ENCODE assay signal across 25 cellular contexts in genomic region chr19:51386882-51387520, GRCh38. TPM values are rescaled to one million over a fixed set of nuclear protein-coding genes. Genes with fewer than 3 reads are reported as not detected.
A peak's percentile ranks its signal among the peaks of the same experiment; 100 is the strongest.
DNase-seq lines count a peak whose midpoint lies in the region; ATAC-seq, FAIRE-seq and TF ChIP-seq lines count a peak whose summit lies in the region.
"Had no signal": no experiment of that assay in that cellular context is flagged by ENCODE, and none has a peak within 500 bp of the region (broad histone marks: within the 10 kb centered on the region; RNA-seq: fewer than 3 reads in every experiment).

No MANE protein-coding gene starts in this region.

- no peak for TF ChIP-seq RAD21 in K562 (CRISPR knock-in tag; conservative IDR thresholded peaks at IDR 0.05 in 1 of 2, IDR thresholded peaks at IDR 0.05 in 1 of 2)

- H2BK12ac ChIP-seq in neuronal stem cell (ENCODE audit: low read length) = peak overlapping the region; percentile 1

- H3K4me1 ChIP-seq in K562 (replicated peaks in 1 of 2; ENCODE audit: control insufficient read depth in 2 of 2, insufficient read depth in 2 of 2, low read length in 2 of 2) (peaks cover 13 to 32% of the 10 kb centered on the region in 2 experiments; a peak in 4 of 5 replicates), neuronal stem cell (ENCODE audit: control insufficient read depth in 2 of 2, insufficient read depth in 1 of 2, low read depth in 1 of 2, low read length in 2 of 2) (peaks cover 8 to 20% of the 10 kb centered on the region in 2 donors)
- H3K4me1 ChIP-seq: vagina had no signal

- H2AFZ ChIP-seq in K562 (ENCODE audit: low read depth, low read length) (no peak overlapping the region), neuronal stem cell (ENCODE audit: low read length) (peak overlapping the region; percentile 78)

- FAIRE-seq in K562 (lab: Jason Lieb, UNC) = no peak

- H3K9me3 ChIP-seq in K562 (replicated peaks; ENCODE audit: control insufficient read depth, insufficient read depth, low read depth, low read length) (no peaks in the 10 kb centered on the region), neuronal stem cell (replicated peaks in 1 of 2; ENCODE audit: control insufficient read depth in 2 of 2, insufficient read depth in 1 of 2, low read depth in 1 of 2, low read length in 2 of 2) (peaks cover 0 to under 1% of the 10 kb centered on the region in 2 donors)
- H3K9me3 ChIP-seq: mucosa of descending colon, SK-N-SH, thoracic aorta, vagina had no signal

- in situ Hi-C loops in K562 (cut with MboI) = no loop called here

- H2BK5ac ChIP-seq in neuronal stem cell (ENCODE audit: low read length) = peak overlapping the region; percentile 94

- intact Hi-C loops in K562 (cut with micrococcal nuclease) = no loop called here
- intact Hi-C loops in activated T-helper 1 cell treated with anti-CD3 and anti-CD28 coated beads, Interleukin-12 subunit alpha, Interleukin-12 subunit beta, Interleukin-2, Interleukin-4 antibody, amounts not matched to agents 30 ng/mL and 10 ng/mL and 1 ng/mL, durations not matched to agents 14 hours and 24 hours and 36 hours (cut with micrococcal nuclease) = no loop called here

- no peaks in the 10 kb centered on the region for H3K9me1 ChIP-seq in K562 (ENCODE audit: control insufficient read depth, insufficient read depth, low read length)

- ATAC-seq in activated T-cell treated with anti-CD3 and anti-CD28 coated beads, Interleukin-2, amount 50 U/mL, for 4 hours = no peak
- no peak for ATAC-seq in K562
- ATAC-seq: mucosa of descending colon had no signal

- peak overlapping the region; percentile 98 for H2BK15ac ChIP-seq in neuronal stem cell (ENCODE audit: low read length)

- no peak overlapping the region for H3K4me2 ChIP-seq in K562 (ENCODE audit: insufficient read depth, low read length)
- no peak overlapping the region for H3K4me2 ChIP-seq in neuronal stem cell (ENCODE audit: insufficient read depth, low read length, poor library complexity, severe bottlenecking)
- H3K4me2 ChIP-seq: BLaER1 treated with 17β-estradiol and CSF1 and Interleukin-3, amounts not matched to agents 10 nM and 100 nM; SK-N-SH had no signal

- no peak overlapping the region for H3K4me3 ChIP-seq in K562
- no peak overlapping the region for H3K4me3 ChIP-seq in neuronal stem cell (ENCODE audit: low read length in 2 of 2)
- H3K4me3 ChIP-seq: BLaER1 treated with 17β-estradiol and CSF1 and Interleukin-3, amounts not matched to agents 10 nM and 100 nM; mucosa of descending colon; thoracic aorta; vagina had no signal

- H3K4me3 Mint-ChIP-seq in activated T-cell treated with anti-CD3 and anti-CD28 coated beads, Interleukin-2, amount 50 U/mL, for 4 hours = peak overlapping the region; percentile 59
- H3K4me3 Mint-ChIP-seq in activated T-helper 1 cell treated with anti-CD3 and anti-CD28 coated beads, Interleukin-12 subunit alpha, Interleukin-12 subunit beta, Interleukin-2, Interleukin-4 antibody, amounts not matched to agents 30 ng/mL and 10 ng/mL and 1 ng/mL, durations not matched to agents 14 hours and 24 hours and 36 hours = no peak overlapping the region
- H3K4me3 Mint-ChIP-seq: T-helper 2 cell treated with Interferon-gamma antibody and Interleukin-4, amounts not matched to agents 5 μg/mL and 100 μg/mL, for 36 hours had no signal

- DNase-seq in activated T-cell treated with anti-CD3 and anti-CD28 coated beads, Interleukin-2, amount 50 U/mL, for 4 hours = no peak
- DNase-seq in activated T-cell treated with anti-CD3 and anti-CD28 coated beads, Interleukin-2, amount 50 U/mL, for 1 hour = no peak
- DNase-seq in K562 (ENCODE audit: extremely low read depth in 1 of 4, low spot score in 3 of 4) (no peak), neuronal stem cell (ENCODE audit: low spot score) (no peak), COLO829 (ENCODE audit: low spot score) (no peak)
- DNase-seq in activated T-helper 1 cell treated with anti-CD3 and anti-CD28 coated beads, Interleukin-12 subunit alpha, Interleukin-12 subunit beta, Interleukin-2, Interleukin-4 antibody, amounts not matched to agents 30 ng/mL and 10 ng/mL and 1 ng/mL, durations not matched to agents 14 hours and 24 hours and 36 hours (ENCODE audit: low spot score) = no peak
- DNase-seq: ACHN; activated CD4-positive, alpha-beta T cell treated with anti-CD3 and anti-CD28 coated beads, Interleukin-2, amount 50 U/mL, for 48 hours; effector memory CD4-positive, alpha-beta T cell; HCEC 1CT; hippocampal formation; MM.1S; mucosa of descending colon; NCI-H526 treated with DMSO at 0.1 percent for 48 hours; SK-N-SH had no signal

- peak overlapping the region in 1 of 2 experiments; percentile 26; a peak in 1 of 4 replicates for H3K9ac ChIP-seq in K562 (ENCODE audit: insufficient read depth in 1 of 2, low read depth in 2 of 2, low read length in 2 of 2)
- H3K9ac ChIP-seq in neuronal stem cell (ENCODE audit: low read depth, low read length, poor library complexity) = no peak overlapping the region
- H3K9ac ChIP-seq: BLaER1 treated with 17β-estradiol and CSF1 and Interleukin-3, amounts not matched to agents 10 nM and 100 nM; SK-N-SH had no signal

- no peak overlapping the region for H3K14ac ChIP-seq in neuronal stem cell (ENCODE audit: low read length)

- H3K79me2 ChIP-seq in K562 (ENCODE audit: control insufficient read depth, insufficient read depth, low read length) = no peaks in the 10 kb centered on the region

- peak overlapping the region; percentile 61 for H2BK120ac ChIP-seq in neuronal stem cell (ENCODE audit: low read depth, low read length)

- H3K27ac ChIP-seq in K562 (ENCODE audit: extremely low read depth, low read depth, low read length) (no peak overlapping the region), neuronal stem cell (replicated peaks; ENCODE audit: low read length) (no peak overlapping the region)
- H3K27ac ChIP-seq: BLaER1 treated with 17β-estradiol and CSF1 and Interleukin-3, amounts not matched to agents 10 nM and 100 nM; RWPE1; thoracic aorta; vagina; VCaP had no signal

- no peak overlapping the region for H3K27ac Mint-ChIP-seq in activated T-helper 1 cell treated with anti-CD3 and anti-CD28 coated beads, Interleukin-12 subunit alpha, Interleukin-12 subunit beta, Interleukin-2, Interleukin-4 antibody, amounts not matched to agents 30 ng/mL and 10 ng/mL and 1 ng/mL, durations not matched to agents 14 hours and 24 hours and 36 hours
- H3K27ac Mint-ChIP-seq: progenitor cell of endocrine pancreas; T-helper 2 cell treated with Interferon-gamma antibody and Interleukin-4, amounts not matched to agents 5 μg/mL and 100 μg/mL, for 36 hours had no signal

- no peak for TF ChIP-seq EP300 in K562 (IDR thresholded peaks at IDR 0.05; ENCODE audit: low read length)

- CTCF ChIA-PET in K562 (lab: Yijun Ruan, JAX; ENCODE audit: low intra/inter-chr PET ratio) = no interaction called here

- H3K27me3 ChIP-seq in K562 (ENCODE audit: control insufficient read depth in 2 of 2, insufficient read depth in 2 of 2, low read length in 2 of 2) (no peaks in the 10 kb centered on the region), neuronal stem cell (ENCODE audit: control insufficient read depth in 3 of 3, insufficient read depth in 3 of 3, low read depth in 1 of 3, low read length in 3 of 3) (no peaks in the 10 kb centered on the region)
- H3K27me3 ChIP-seq: BLaER1 treated with 17β-estradiol and CSF1 and Interleukin-3, amounts not matched to agents 10 nM and 100 nM; vagina had no signal

- no peaks in the 10 kb centered on the region for H3K79me1 ChIP-seq in neuronal stem cell (ENCODE audit: low read depth, low read length)

- no peaks in the 10 kb centered on the region for H4K20me1 ChIP-seq in K562 (replicated peaks; ENCODE audit: control insufficient read depth, insufficient read depth, low read length)
- H4K20me1 ChIP-seq: BLaER1 treated with 17β-estradiol and CSF1 and Interleukin-3, amounts not matched to agents 10 nM and 100 nM had no signal

- no peak overlapping the region for H4K8ac ChIP-seq in neuronal stem cell (ENCODE audit: low read depth, low read length)

- H3K4me1 Mint-ChIP-seq in activated T-cell treated with anti-CD3 and anti-CD28 coated beads, Interleukin-2, amount 50 U/mL, for 4 hours (ENCODE audit: low read depth) = peaks cover 12% of the 10 kb centered on the region
- H3K4me1 Mint-ChIP-seq in activated T-helper 1 cell treated with anti-CD3 and anti-CD28 coated beads, Interleukin-12 subunit alpha, Interleukin-12 subunit beta, Interleukin-2, Interleukin-4 antibody, amounts not matched to agents 30 ng/mL and 10 ng/mL and 1 ng/mL, durations not matched to agents 14 hours and 24 hours and 36 hours (ENCODE audit: low read depth) = peaks cover 20% of the 10 kb centered on the region

- no peaks in the 10 kb centered on the region for H3K9me3 Mint-ChIP-seq in activated T-cell treated with anti-CD3 and anti-CD28 coated beads, Interleukin-2, amount 50 U/mL, for 4 hours
- no peaks in the 10 kb centered on the region for H3K9me3 Mint-ChIP-seq in activated T-helper 1 cell treated with anti-CD3 and anti-CD28 coated beads, Interleukin-12 subunit alpha, Interleukin-12 subunit beta, Interleukin-2, Interleukin-4 antibody, amounts not matched to agents 30 ng/mL and 10 ng/mL and 1 ng/mL, durations not matched to agents 14 hours and 24 hours and 36 hours
- H3K9me3 Mint-ChIP-seq: T-helper 2 cell treated with Interferon-gamma antibody and Interleukin-4, amounts not matched to agents 5 μg/mL and 100 μg/mL, for 36 hours had no signal

- POLR2A ChIA-PET in K562 (lab: Yijun Ruan, JAX) = interaction anchor here (0.6 to 1.0 kb wide), 2 partner anchors 28 to 136 kb away, joined by 3 read pairs; no protein-coding TSS in a partner anchor

- TF ChIP-seq CTCF in K562 (IDR thresholded peaks at IDR 0.05 in 2 of 3, conservative IDR thresholded peaks at IDR 0.05 in 1 of 3; ENCODE audit: insufficient read depth in 2 of 3, low read depth in 1 of 3, low read length in 3 of 3) = no peak

- no peak overlapping the region for H3K23ac ChIP-seq in neuronal stem cell (ENCODE audit: low read depth, low read length, poor library complexity)

- H3K36me3 ChIP-seq in K562 (ENCODE audit: control insufficient read depth, insufficient read depth, low read length) (no peaks in the 10 kb centered on the region), neuronal stem cell (replicated peaks in 1 of 2; ENCODE audit: control insufficient read depth in 2 of 2, insufficient read depth in 2 of 2, low read length in 2 of 2) (no peaks in the 10 kb centered on the region)
- H3K36me3 ChIP-seq: BLaER1 treated with 17β-estradiol and CSF1 and Interleukin-3, amounts not matched to agents 10 nM and 100 nM; thoracic aorta; vagina had no signal

- WGBS in K562 (ENCODE audit: insufficient coverage, low coverage, missing lambda C conversion rate) = 82% methylated on average over 12 of the region's 14 CpGs
- no CpG with 5 or more reads among the region's 14 CpGs for WGBS in neuronal stem cell (ENCODE audit: extremely low coverage in 2 of 2, insufficient read length in 2 of 2, insufficient replicate concordance in 1 of 2), 2 donors

- peak overlapping the region; percentile 66 for H3K18ac ChIP-seq in neuronal stem cell (ENCODE audit: low read length)

- no TSS peak for BruUV-seq in K562 (replicated peaks; lab: Mats Ljungman, UMichigan)

- H3K36me3 Mint-ChIP-seq in activated T-cell treated with anti-CD3 and anti-CD28 coated beads, Interleukin-2, amount 50 U/mL, for 4 hours (ENCODE audit: insufficient read depth) = no peaks in the 10 kb centered on the region
- H3K36me3 Mint-ChIP-seq in activated T-helper 1 cell treated with anti-CD3 and anti-CD28 coated beads, Interleukin-12 subunit alpha, Interleukin-12 subunit beta, Interleukin-2, Interleukin-4 antibody, amounts not matched to agents 30 ng/mL and 10 ng/mL and 1 ng/mL, durations not matched to agents 14 hours and 24 hours and 36 hours (ENCODE audit: low read depth) = peaks cover 2% of the 10 kb centered on the region

- H3K27me3 Mint-ChIP-seq in activated T-cell treated with anti-CD3 and anti-CD28 coated beads, Interleukin-2, amount 50 U/mL, for 4 hours (ENCODE audit: low read depth) = no peaks in the 10 kb centered on the region
- no peaks in the 10 kb centered on the region for H3K27me3 Mint-ChIP-seq in activated T-helper 1 cell treated with anti-CD3 and anti-CD28 coated beads, Interleukin-12 subunit alpha, Interleukin-12 subunit beta, Interleukin-2, Interleukin-4 antibody, amounts not matched to agents 30 ng/mL and 10 ng/mL and 1 ng/mL, durations not matched to agents 14 hours and 24 hours and 36 hours (ENCODE audit: insufficient read depth)
- H3K27me3 Mint-ChIP-seq: progenitor cell of endocrine pancreas had no signal

- TF ChIP-seq POLR2A in K562 (conservative IDR thresholded peaks at IDR 0.05) = no peak

- no peak overlapping the region for H4K91ac ChIP-seq in neuronal stem cell (ENCODE audit: low read depth, low read length, poor library complexity)

- H3K4ac ChIP-seq in neuronal stem cell (ENCODE audit: low read length) = no peak overlapping the region

- peak overlapping the region; percentile 99 for H2AK5ac ChIP-seq in neuronal stem cell (ENCODE audit: low read depth, low read length)

RNA-seq across cellular contexts. Expression of gene LIM2, which starts 0.8 kb away (rescaled TPM):
- under 1 TPM in 2 of 3 donors, not detected in 1; 0.58 to 0.65 TPM for total RNA-seq in activated T-cell treated with anti-CD3 and anti-CD28 coated beads, Interleukin-2, amount 50 U/mL, for 4 hours
- total RNA-seq in K562 (2011; cell fraction: chromatin; rRNA removed; ENCODE audit: low replicate concordance) = not detected in 2 replicates
- total RNA-seq in K562 (2011; cell fraction: nucleolus; rRNA removed) = not detected in 2 replicates
- total RNA-seq in K562 (2011; cell fraction: nucleoplasm; rRNA removed) = not detected in 2 replicates
- total RNA-seq in K562 (2014; rRNA removed) (0.29 and 0.45 TPM in 2 replicates), K562 (2014; rRNA removed; fragmentation: Illumina TruSeq; extraction: Trizol) (0.18 TPM in 1 of 2 replicates, not detected in the other), K562 (2015; rRNA removed; fragmentation: Illumina TruSeq; extraction: Trizol) (not detected in 2 replicates), K562 (2021) (not detected in 2 replicates)
- polyA plus RNA-seq in K562 (2011; rRNA removed) (not detected in 2 replicates), K562 (2014; fragmentation: Illumina TruSeq; extraction: Trizol) (not detected in 2 replicates), K562 (2014; fragmentation: Nextera tagmentation; extraction: Ambion mirVana) (under 1 TPM; 0.07 to 0.18 TPM), K562 (2014; rRNA removed) (0.27 and 0.28 TPM in 2 replicates)
- polyA plus RNA-seq in K562 (2011; cell fraction: cytosol; rRNA removed) = 0.09 TPM in 1 of 2 replicates, not detected in the other
- 0.18 TPM in 1 of 2 replicates, not detected in the other for polyA plus RNA-seq in K562 (2011; cell fraction: nucleus; rRNA removed)
- not detected in 2 replicates for polyA plus RNA-seq in K562 (2012)
- not detected in 2 replicates for polyA minus RNA-seq in K562 (2011; rRNA and poly(A)+ RNA removed)
- not detected in 2 replicates for polyA minus RNA-seq in K562 (2011; cell fraction: cytosol; rRNA and poly(A)+ RNA removed)
- polyA minus RNA-seq in K562 (2011; cell fraction: nucleus; rRNA and poly(A)+ RNA removed) = not detected in 2 replicates
- 2.7 TPM for polyA plus RNA-seq in neuronal stem cell (2013, experiment 1 of 2)
- 3.4 TPM for polyA plus RNA-seq in neuronal stem cell (2013, experiment 2 of 2)
- total RNA-seq in activated T-helper 1 cell treated with anti-CD3 and anti-CD28 coated beads, Interleukin-12 subunit alpha, Interleukin-12 subunit beta, Interleukin-2, Interleukin-4 antibody, amounts not matched to agents 30 ng/mL and 10 ng/mL and 1 ng/mL, durations not matched to agents 14 hours and 24 hours and 36 hours = not detected in 2 replicates
- total RNA-seq: esophagus mucosa, frontal cortex, lower leg skin, mucosa of descending colon, progenitor cell of endocrine pancreas, thoracic aorta, vagina had no signal
- polyA plus RNA-seq: SK-N-SH had no signal

RNA-seq across cellular contexts. Expression of gene C19orf84, which starts 3.4 kb away (rescaled TPM):
- total RNA-seq in activated T-cell treated with anti-CD3 and anti-CD28 coated beads, Interleukin-2, amount 50 U/mL, for 4 hours = not detected
- 0.53 TPM in 1 of 2 replicates, not detected in the other for total RNA-seq in K562 (2011; cell fraction: chromatin; rRNA removed; ENCODE audit: low replicate concordance)
- 0.26 and 0.67 TPM in 2 replicates for total RNA-seq in K562 (2011; cell fraction: nucleolus; rRNA removed)
- 0.29 and 1.4 TPM in 2 replicates for total RNA-seq in K562 (2011; cell fraction: nucleoplasm; rRNA removed)
- total RNA-seq in K562 (2014; rRNA removed) = 1.7 and 2.0 TPM in 2 replicates
- total RNA-seq in K562 (2014; rRNA removed; fragmentation: Illumina TruSeq; extraction: Trizol) = 0.48 and 0.69 TPM in 2 replicates
- total RNA-seq in K562 (2015; rRNA removed; fragmentation: Illumina TruSeq; extraction: Trizol) = 0.57 and 0.98 TPM in 2 replicates
- 2.9 and 3.1 TPM in 2 replicates for total RNA-seq in K562 (2021)
- polyA plus RNA-seq in K562 (2011; rRNA removed) = 0.35 and 0.38 TPM in 2 replicates
- 0.49 and 0.62 TPM in 2 replicates for polyA plus RNA-seq in K562 (2011; cell fraction: cytosol; rRNA removed)
- polyA plus RNA-seq in K562 (2011; cell fraction: nucleus; rRNA removed) = 0.41 and 0.44 TPM in 2 replicates
- polyA plus RNA-seq in K562 (2012) = 3.1 and 3.6 TPM in 2 replicates
- 3.8 and 5.0 TPM in 2 replicates for polyA plus RNA-seq in K562 (2014; fragmentation: Illumina TruSeq; extraction: Trizol)
- polyA plus RNA-seq in K562 (2014; fragmentation: Nextera tagmentation; extraction: Ambion mirVana) = under 1 TPM; 0.63 to 0.66 TPM
- polyA plus RNA-seq in K562 (2014; rRNA removed) = 0.20 and 0.91 TPM in 2 replicates
- 0.81 and 1.4 TPM in 2 replicates for polyA minus RNA-seq in K562 (2011; rRNA and poly(A)+ RNA removed)
- 2.7 and 2.8 TPM in 2 replicates for polyA minus RNA-seq in K562 (2011; cell fraction: cytosol; rRNA and poly(A)+ RNA removed)
- polyA minus RNA-seq in K562 (2011; cell fraction: nucleus; rRNA and poly(A)+ RNA removed) = 0.13 and 0.33 TPM in 2 replicates
- polyA plus RNA-seq in neuronal stem cell (2013, experiment 1 of 2) = 1.6 TPM
- 1.3 TPM for polyA plus RNA-seq in neuronal stem cell (2013, experiment 2 of 2)
- total RNA-seq in activated T-helper 1 cell treated with anti-CD3 and anti-CD28 coated beads, Interleukin-12 subunit alpha, Interleukin-12 subunit beta, Interleukin-2, Interleukin-4 antibody, amounts not matched to agents 30 ng/mL and 10 ng/mL and 1 ng/mL, durations not matched to agents 14 hours and 24 hours and 36 hours = 0.15 and 0.18 TPM in 2 replicates
- total RNA-seq: esophagus mucosa, frontal cortex, lower leg skin, mucosa of descending colon, vagina had no signal
- polyA plus RNA-seq: SK-N-SH had no signal

RNA-seq across cellular contexts. Expression of gene NKG7, which starts 14.5 kb away (rescaled TPM):
- total RNA-seq in activated T-cell treated with anti-CD3 and anti-CD28 coated beads, Interleukin-2, amount 50 U/mL, for 4 hours = 100 to 1,000 TPM; 146 to 232 (median 153) TPM
- total RNA-seq in K562 (2011; cell fraction: chromatin; rRNA removed; ENCODE audit: low replicate concordance) = not detected in 2 replicates
- total RNA-seq in K562 (2011; cell fraction: nucleolus; rRNA removed) = 1.5 TPM in 1 of 2 replicates, not detected in the other
- total RNA-seq in K562 (2011; cell fraction: nucleoplasm; rRNA removed) = 0.81 TPM in 1 of 2 replicates, not detected in the other
- total RNA-seq in K562 (2014; rRNA removed) (not detected in 2 replicates), K562 (2014; rRNA removed; fragmentation: Illumina TruSeq; extraction: Trizol) (not detected in 2 replicates), K562 (2015; rRNA removed; fragmentation: Illumina TruSeq; extraction: Trizol) (0.34 and 0.62 TPM in 2 replicates), K562 (2021) (0.47 and 0.51 TPM in 2 replicates)
- polyA plus RNA-seq in K562 (2011; rRNA removed) (0.33 and 0.46 TPM in 2 replicates), K562 (2014; fragmentation: Illumina TruSeq; extraction: Trizol) (0.30 and 0.57 TPM in 2 replicates), K562 (2014; fragmentation: Nextera tagmentation; extraction: Ambion mirVana) (under 1 TPM; 0.67 to 0.70 TPM), K562 (2014; rRNA removed) (0.44 and 1.5 TPM in 2 replicates)
- polyA plus RNA-seq in K562 (2011; cell fraction: cytosol; rRNA removed) = 0.59 and 1.3 TPM in 2 replicates
- 0.39 and 0.64 TPM in 2 replicates for polyA plus RNA-seq in K562 (2011; cell fraction: nucleus; rRNA removed)
- polyA plus RNA-seq in K562 (2012) = 1.7 and 1.8 TPM in 2 replicates
- polyA minus RNA-seq in K562 (2011; rRNA and poly(A)+ RNA removed) = 0.25 TPM in 1 of 2 replicates, not detected in the other
- not detected in 2 replicates for polyA minus RNA-seq in K562 (2011; cell fraction: cytosol; rRNA and poly(A)+ RNA removed)
- not detected in 2 replicates for polyA minus RNA-seq in K562 (2011; cell fraction: nucleus; rRNA and poly(A)+ RNA removed)
- not detected for polyA plus RNA-seq in neuronal stem cell (2013, experiment 1 of 2)
- not detected for polyA plus RNA-seq in neuronal stem cell (2013, experiment 2 of 2)
- 376 and 393 TPM in 2 replicates for total RNA-seq in activated T-helper 1 cell treated with anti-CD3 and anti-CD28 coated beads, Interleukin-12 subunit alpha, Interleukin-12 subunit beta, Interleukin-2, Interleukin-4 antibody, amounts not matched to agents 30 ng/mL and 10 ng/mL and 1 ng/mL, durations not matched to agents 14 hours and 24 hours and 36 hours
- total RNA-seq: esophagus mucosa, frontal cortex, progenitor cell of endocrine pancreas had no signal
- polyA plus RNA-seq: SK-N-SH had no signal

RNA-seq across cellular contexts. Expression of gene CLDND2, which starts 18.2 kb away (rescaled TPM):
- 1 to 10 TPM; 3.8 to 6.4 (median 5.3) TPM for total RNA-seq in activated T-cell treated with anti-CD3 and anti-CD28 coated beads, Interleukin-2, amount 50 U/mL, for 4 hours
- total RNA-seq in K562 (2011; cell fraction: chromatin; rRNA removed; ENCODE audit: low replicate concordance) = not detected in 2 replicates
- total RNA-seq in K562 (2011; cell fraction: nucleolus; rRNA removed) = not detected in 2 replicates
- not detected in 2 replicates for total RNA-seq in K562 (2011; cell fraction: nucleoplasm; rRNA removed)
- total RNA-seq in K562 (2014; rRNA removed) (not detected in 2 replicates), K562 (2014; rRNA removed; fragmentation: Illumina TruSeq; extraction: Trizol) (0.51 and 0.62 TPM in 2 replicates), K562 (2015; rRNA removed; fragmentation: Illumina TruSeq; extraction: Trizol) (0.98 and 1.6 TPM in 2 replicates), K562 (2021) (2.2 and 4.0 TPM in 2 replicates)
- polyA plus RNA-seq in K562 (2011; rRNA removed) (0.45 and 0.76 TPM in 2 replicates), K562 (2014; fragmentation: Illumina TruSeq; extraction: Trizol) (not detected in 2 replicates), K562 (2014; fragmentation: Nextera tagmentation; extraction: Ambion mirVana) (1 to 10 TPM in 1 of 2 experiments, under 1 TPM in 1; 0.84 to 2.0 TPM), K562 (2014; rRNA removed) (not detected in 2 replicates)
- 0.70 TPM in 1 of 2 replicates, not detected in the other for polyA plus RNA-seq in K562 (2011; cell fraction: cytosol; rRNA removed)
- polyA plus RNA-seq in K562 (2011; cell fraction: nucleus; rRNA removed) = 2.1 and 2.8 TPM in 2 replicates
- polyA plus RNA-seq in K562 (2012) = 2.6 and 2.7 TPM in 2 replicates
- polyA minus RNA-seq in K562 (2011; rRNA and poly(A)+ RNA removed) = not detected in 2 replicates
- polyA minus RNA-seq in K562 (2011; cell fraction: cytosol; rRNA and poly(A)+ RNA removed) = not detected in 2 replicates
- not detected in 2 replicates for polyA minus RNA-seq in K562 (2011; cell fraction: nucleus; rRNA and poly(A)+ RNA removed)
- polyA plus RNA-seq in neuronal stem cell (2013, experiment 1 of 2) = 13.8 TPM
- 12.7 TPM for polyA plus RNA-seq in neuronal stem cell (2013, experiment 2 of 2)
- 16.2 and 23.2 TPM in 2 replicates for total RNA-seq in activated T-helper 1 cell treated with anti-CD3 and anti-CD28 coated beads, Interleukin-12 subunit alpha, Interleukin-12 subunit beta, Interleukin-2, Interleukin-4 antibody, amounts not matched to agents 30 ng/mL and 10 ng/mL and 1 ng/mL, durations not matched to agents 14 hours and 24 hours and 36 hours
- total RNA-seq: frontal cortex, thoracic aorta, vagina had no signal

RNA-seq across cellular contexts. Expression of gene ETFB, which starts 20.8 kb away (rescaled TPM):
- 10 to 100 TPM; 65.8 to 74.9 (median 73.3) TPM for total RNA-seq in activated T-cell treated with anti-CD3 and anti-CD28 coated beads, Interleukin-2, amount 50 U/mL, for 4 hours
- total RNA-seq in K562 (2011; cell fraction: chromatin; rRNA removed; ENCODE audit: low replicate concordance) = 39.2 and 48.5 TPM in 2 replicates
- 47.0 and 50.3 TPM in 2 replicates for total RNA-seq in K562 (2011; cell fraction: nucleolus; rRNA removed)
- 47.5 and 61.6 TPM in 2 replicates for total RNA-seq in K562 (2011; cell fraction: nucleoplasm; rRNA removed)
- 143 and 161 TPM in 2 replicates for total RNA-seq in K562 (2014; rRNA removed)
- 29.8 and 54.2 TPM in 2 replicates for total RNA-seq in K562 (2014; rRNA removed; fragmentation: Illumina TruSeq; extraction: Trizol)
- total RNA-seq in K562 (2015; rRNA removed; fragmentation: Illumina TruSeq; extraction: Trizol) = 129 and 131 TPM in 2 replicates
- total RNA-seq in K562 (2021) = 130 and 142 TPM in 2 replicates
- polyA plus RNA-seq in K562 (2011; rRNA removed) = 96.1 and 130 TPM in 2 replicates
- 169 and 204 TPM in 2 replicates for polyA plus RNA-seq in K562 (2011; cell fraction: cytosol; rRNA removed)
- 70.0 and 71.8 TPM in 2 replicates for polyA plus RNA-seq in K562 (2011; cell fraction: nucleus; rRNA removed)
- polyA plus RNA-seq in K562 (2012) = 188 and 234 TPM in 2 replicates
- polyA plus RNA-seq in K562 (2014; fragmentation: Illumina TruSeq; extraction: Trizol) = 56.3 and 136 TPM in 2 replicates
- polyA plus RNA-seq in K562 (2014; fragmentation: Nextera tagmentation; extraction: Ambion mirVana) = 10 to 100 TPM; 18.1 to 50.3 TPM
- polyA plus RNA-seq in K562 (2014; rRNA removed) = 112 and 123 TPM in 2 replicates
- polyA minus RNA-seq in K562 (2011; rRNA and poly(A)+ RNA removed) = 45.2 and 56.4 TPM in 2 replicates
- polyA minus RNA-seq in K562 (2011; cell fraction: cytosol; rRNA and poly(A)+ RNA removed) = 66.9 and 70.1 TPM in 2 replicates
- polyA minus RNA-seq in K562 (2011; cell fraction: nucleus; rRNA and poly(A)+ RNA removed) = 15.1 and 25.2 TPM in 2 replicates
- 32.3 TPM for polyA plus RNA-seq in neuronal stem cell (2013, experiment 1 of 2)
- polyA plus RNA-seq in neuronal stem cell (2013, experiment 2 of 2) = 30.3 TPM
- 174 and 180 TPM in 2 replicates for total RNA-seq in activated T-helper 1 cell treated with anti-CD3 and anti-CD28 coated beads, Interleukin-12 subunit alpha, Interleukin-12 subunit beta, Interleukin-2, Interleukin-4 antibody, amounts not matched to agents 30 ng/mL and 10 ng/mL and 1 ng/mL, durations not matched to agents 14 hours and 24 hours and 36 hours

Comparison
In these comparisons a context has a peak if more than half of its experiments do, and no peak if none do; other contexts are left out.
1. RNA of gene NKG7, which starts 14.5 kb away (total RNA-seq): 376 to 393 TPM in activated T-helper 1 cell treated with anti-CD3 and anti-CD28 coated beads, Interleukin-12 subunit alpha, Interleukin-12 subunit beta, Interleukin-2, Interleukin-4 antibody, amounts not matched to agents 30 ng/mL and 10 ng/mL and 1 ng/mL, durations not matched to agents 14 hours and 24 hours and 36 hours and 146 to 232 TPM in activated T-cell treated with anti-CD3 and anti-CD28 coated beads, Interleukin-2, amount 50 U/mL, for 4 hours; 0.34 to 1.5 TPM in K562; every median in the first group is over 10 times any median in the second.